Comparison of ENCODE assay signal across 10 cellular contexts in genomic region chr4:159175989-159176375, GRCh38.
DNase-seq lines count a peak whose midpoint lies in the region; ATAC-seq and TF ChIP-seq lines count a peak whose summit lies in the region.
"Had no signal": no experiment of that assay in that cellular context is flagged by ENCODE, and none has a peak within 500 bp of the region (broad histone marks: within the 10 kb centered on the region; RNA-seq: fewer than 3 reads in every experiment).

No MANE protein-coding gene starts in this region.

- H3K36me3 Mint-ChIP-seq in activated CD4-positive, alpha-beta T cell treated with anti-CD3 and anti-CD28 coated beads for 36 hours (ENCODE audit: low read depth), result no peaks in the 10 kb centered on the region

- H3K36me3 ChIP-seq in HCT116 (ENCODE audit: control insufficient read depth in 1 of 2, insufficient read depth in 2 of 2, low read length in 2 of 2) (no peaks in the 10 kb centered on the region), left ventricle myocardium inferior (no peaks in the 10 kb centered on the region), gastrocnemius medialis (no peaks in the 10 kb centered on the region)

- H3K4me3 Mint-ChIP-seq in activated CD4-positive, alpha-beta T cell treated with anti-CD3 and anti-CD28 coated beads for 36 hours, result no peak overlapping the region
- H3K4me3 Mint-ChIP-seq: activated CD4-positive, alpha-beta memory T cell treated with anti-CD3 and anti-CD28 coated beads, Interleukin-2, amount 10 ng/mL, durations not matched to agents 7 days and 5 days; stimulated activated naive CD8-positive, alpha-beta T cell treated with anti-CD3 and anti-CD28 coated beads, Interleukin-15, Interleukin-2, amounts not matched to agents 100 ng/mL and 50 ng/mL, for 24 hours had no signal

- CTCF ChIA-PET in HCT116 (lab: Charles Lee), result interaction anchor here (0.6 kb wide), 1 partner anchor 315 kb away, joined by 5 read pairs; no protein-coding TSS in a partner anchor
- CTCF ChIA-PET in activated CD4-positive, alpha-beta T cell treated with anti-CD3 and anti-CD28 coated beads for 36 hours (lab: Charles Lee), result interaction anchor here (0.5 to 2.4 kb wide), 6 partner anchors 9 to 329 kb away, joined by 3 to 7 read pairs (median 3); no protein-coding TSS in a partner anchor

- RAD21 ChIA-PET in HCT116 (lab: Charles Lee; ENCODE audit: low non-redundant PET in 1 of 2, low total read pairs in 2 of 2, uncharacterized antibody in 2 of 2, unreplicated experiment in 2 of 2), result interaction anchor here in 1 of 2 experiments (1.0 kb wide), 1 partner anchor 319 kb away, joined by 3 read pairs; no protein-coding TSS in a partner anchor

- no peaks in the 10 kb centered on the region for H3K27me3 Mint-ChIP-seq in activated CD4-positive, alpha-beta T cell treated with anti-CD3 and anti-CD28 coated beads for 36 hours

- H3K9me3 ChIP-seq in HCT116 (ENCODE audit: control insufficient read depth in 1 of 2, insufficient read depth in 1 of 2, low read depth in 1 of 2, low read length in 2 of 2) (no peaks in the 10 kb centered on the region), left ventricle myocardium inferior (replicated peaks) (no peaks in the 10 kb centered on the region), gastrocnemius medialis (no peaks in the 10 kb centered on the region)

- no peaks in the 10 kb centered on the region for H4K20me1 ChIP-seq in HCT116 (ENCODE audit: insufficient read depth)

- peaks cover 63% of the 10 kb centered on the region for H3K4me1 Mint-ChIP-seq in activated CD4-positive, alpha-beta T cell treated with anti-CD3 and anti-CD28 coated beads for 36 hours

- no peaks in the 10 kb centered on the region for H3K9me3 Mint-ChIP-seq in activated CD4-positive, alpha-beta T cell treated with anti-CD3 and anti-CD28 coated beads for 36 hours (ENCODE audit: low read depth)
- H3K9me3 Mint-ChIP-seq: activated CD4-positive, alpha-beta memory T cell treated with anti-CD3 and anti-CD28 coated beads, Interleukin-2, amount 10 ng/mL, durations not matched to agents 7 days and 5 days; stimulated activated naive CD8-positive, alpha-beta T cell treated with anti-CD3 and anti-CD28 coated beads, Interleukin-15, Interleukin-2, amounts not matched to agents 100 ng/mL and 50 ng/mL, for 24 hours had no signal

- no peaks in the 10 kb centered on the region; the same call in none of the 2 replicates for H3K79me2 ChIP-seq in HCT116 (ENCODE audit: insufficient read depth, low read length)

- H2AFZ ChIP-seq in HCT116 (ENCODE audit: low read depth, low read length, poor library complexity, severe bottlenecking), result no peak overlapping the region

- no TSS peak for BruUV-seq in HCT116 (replicated peaks; lab: Mats Ljungman, UMichigan)

- no peaks in the 10 kb centered on the region for H3K27me3 ChIP-seq in HCT116 (ENCODE audit: insufficient read depth, low read length)
- H3K27me3 ChIP-seq in left ventricle myocardium inferior (ENCODE audit: low read depth), result no peaks in the 10 kb centered on the region
- H3K27me3 ChIP-seq in gastrocnemius medialis, result no peaks in the 10 kb centered on the region

- DNase-seq in HCT116 (ENCODE audit: low read depth, low spot score) (no peak), left ventricle myocardium inferior (no peak), gastrocnemius medialis (no peak), GDM1 (lab: John Stamatoyannopoulos, UW) (no peak), NCI-H1092 (lab: John Stamatoyannopoulos, UW) (no peak), SKM-1 (lab: John Stamatoyannopoulos, UW; ENCODE audit: unreplicated experiment) (no peak)
- DNase-seq in activated CD4-positive, alpha-beta T cell treated with anti-CD3 and anti-CD28 coated beads for 36 hours, result no peak

- 0 out of 2 replicates have a peak overlapping the region, but pooled peaks have one; percentile 9 for H3K9ac ChIP-seq in HCT116 (ENCODE audit: low read length)

- ATAC-seq in HCT116 (peak; percentile 26), gastrocnemius medialis (peak; percentile 7 to 32)
- no peak for ATAC-seq in activated CD4-positive, alpha-beta T cell treated with anti-CD3 and anti-CD28 coated beads for 36 hours

- peaks cover 11 to 16% of the 10 kb centered on the region in 2 experiments; a peak in 3 of 4 replicates for H3K4me1 ChIP-seq in HCT116 (ENCODE audit: control insufficient read depth in 1 of 2, insufficient read depth in 2 of 2, low read length in 2 of 2)
- peaks cover 100% of the 10 kb centered on the region for H3K4me1 ChIP-seq in left ventricle myocardium inferior
- peaks cover 52 to 87% of the 10 kb centered on the region in 2 donors for H3K4me1 ChIP-seq in gastrocnemius medialis

- no peak for TF ChIP-seq POLR2A in HCT116 (IDR thresholded peaks at IDR 0.05; ENCODE audit: borderline replicate concordance, extremely low read depth, insufficient read depth, insufficient read length)
- no peak for TF ChIP-seq POLR2A in gastrocnemius medialis (IDR thresholded peaks at IDR 0.05)

- intact Hi-C loops in HCT116 (cut with micrococcal nuclease) (loop anchor here (1.0 to 10.0 kb wide), 4 partner anchors 74 to 446 kb away; partner anchors contain the start of gene RAPGEF2), left ventricle myocardium inferior (cut with micrococcal nuclease) (loop anchor here (10.0 kb wide), 1 partner anchor 321 kb away; no protein-coding TSS in a partner anchor), gastrocnemius medialis (cut with DNase I; ENCODE audit: low total_unique reads) (loop anchor here (1.0 to 10.0 kb wide), 5 partner anchors 73 to 446 kb away; partner anchors contain the start of gene RAPGEF2)
- intact Hi-C loops in activated CD4-positive, alpha-beta T cell treated with anti-CD3 and anti-CD28 coated beads for 36 hours (cut with DNase I, micrococcal nuclease), result loop anchor here (1.0 to 10.0 kb wide), 11 partner anchors 69 to 921 kb away; partner anchors contain the start of genes C4orf46 (in 1 of the 2), ETFDH (in 1 of the 2) and PPID (in 1 of the 2)

- no peak overlapping the region for H3K27ac ChIP-seq in HCT116 (ENCODE audit: low read depth, low read length)
- H3K27ac ChIP-seq in left ventricle myocardium inferior (replicated peaks), result peak overlapping the region; percentile 80
- peak overlapping the region; percentile 31 to 72 (median 67) for H3K27ac ChIP-seq in gastrocnemius medialis

- no peak for TF ChIP-seq RAD21 in HCT116 (IDR thresholded peaks at IDR 0.05; ENCODE audit: low read depth)

- H3K27ac Mint-ChIP-seq in activated CD4-positive, alpha-beta T cell treated with anti-CD3 and anti-CD28 coated beads for 36 hours, result no peak overlapping the region
- H3K27ac Mint-ChIP-seq: activated CD4-positive, alpha-beta memory T cell treated with anti-CD3 and anti-CD28 coated beads, Interleukin-2, amount 10 ng/mL, durations not matched to agents 7 days and 5 days; stimulated activated naive CD8-positive, alpha-beta T cell treated with anti-CD3 and anti-CD28 coated beads, Interleukin-15, Interleukin-2, amounts not matched to agents 100 ng/mL and 50 ng/mL, for 24 hours had no signal

- POLR2A ChIA-PET in HCT116 (lab: Charles Lee), result no interaction called here
- POLR2A ChIA-PET in activated CD4-positive, alpha-beta T cell treated with anti-CD3 and anti-CD28 coated beads for 36 hours (lab: Charles Lee), result no interaction called here

- in situ Hi-C loops in gastrocnemius medialis (cut with MboI; ENCODE audit: low sequenced_read_pairs in 4 of 4), result loop anchor here in 3 of 4 donors (10.0 to 25.0 kb wide), 3 partner anchors 321 to 464 kb away; partner anchors contain the start of gene PPID (in 1 of the 3)

- no peak overlapping the region for H3K4me3 ChIP-seq in HCT116 (replicated peaks in 1 of 2; ENCODE audit: low read depth in 1 of 2, low read length in 2 of 2)
- peak overlapping the region; percentile 28 for H3K4me3 ChIP-seq in WI38 (ENCODE audit: low read depth, low read length)
- peak overlapping the region; percentile 23 for H3K4me3 ChIP-seq in left ventricle myocardium inferior
- H3K4me3 ChIP-seq in gastrocnemius medialis, result peak overlapping the region in 1 of 4 donors; percentile 12

- TF ChIP-seq CTCF in HCT116 (IDR thresholded peaks at IDR 0.05 in 2 of 3, conservative IDR thresholded peaks at IDR 0.05 in 1 of 3; ENCODE audit: borderline replicate concordance in 1 of 3, insufficient read depth in 1 of 3, low read depth in 2 of 3, low read length in 2 of 3) (no peak), WI38 (IDR thresholded peaks at IDR 0.05; ENCODE audit: low read depth, low read length) (no peak), left ventricle myocardium inferior (IDR thresholded peaks at IDR 0.05; ENCODE audit: borderline replicate concordance) (no peak), gastrocnemius medialis (IDR thresholded peaks at IDR 0.05 in 4 of 5, conservative IDR thresholded peaks at IDR 0.05 in 1 of 5) (no peak)

- peak overlapping the region; percentile 62 for H3K4me2 ChIP-seq in HCT116 (ENCODE audit: low read length)

- H3K9me2 ChIP-seq in HCT116 (ENCODE audit: insufficient read depth), result no peaks in the 10 kb centered on the region

TF ChIP-seq in HCT116, 20 proteins besides CTCF, POLR2A, EP300 and RAD21 (continues in another document):
- TF ChIP-seq ZFX (IDR thresholded peaks at IDR 0.05) (no peak), YY1 (IDR thresholded peaks at IDR 0.05; ENCODE audit: extremely low read depth, insufficient replicate concordance, low read depth, low read length) (no peak), TCF7L2 (IDR thresholded peaks at IDR 0.05; ENCODE audit: borderline replicate concordance, extremely low read depth, insufficient read depth, insufficient read length) (no peak), EZH2 (IDR thresholded peaks at IDR 0.05) (no peak), EGR1 (IDR thresholded peaks at IDR 0.05; ENCODE audit: low read depth) (no peak), SIN3A (IDR thresholded peaks at IDR 0.05; ENCODE audit: low read depth) (no peak)

Comparison
In these comparisons a context has a peak if more than half of its experiments do, and no peak if none do; other contexts are left out.
1. H3K4me3 ChIP-seq: peak in WI38 (single experiment) and left ventricle myocardium inferior (single experiment); none in HCT116 (0 of 2).